Comparison of ENCODE assay signal across 26 cellular contexts in the genomic region with DNA sequence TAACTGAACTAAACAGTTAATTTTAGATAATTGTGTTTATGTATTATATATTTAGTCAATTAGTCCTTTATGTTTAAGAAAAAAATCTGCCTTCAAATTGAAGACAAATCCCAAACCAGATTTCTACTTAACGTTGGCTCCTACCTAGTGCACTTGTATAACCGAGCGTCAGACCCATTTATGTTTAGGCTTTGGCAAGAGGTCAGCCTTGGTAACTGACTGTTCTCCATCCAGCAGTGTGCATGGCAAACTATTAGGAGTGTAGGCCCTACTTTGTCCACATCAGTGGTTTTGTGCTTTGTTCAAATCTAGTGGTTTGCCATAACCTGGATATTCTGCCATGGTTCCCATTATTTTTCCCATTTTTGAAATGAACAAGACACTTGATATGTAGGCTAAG.
"Had no signal": no experiment of that assay in that cellular context is flagged by ENCODE, and none has a peak within 500 bp of the region (broad histone marks: within the 10 kb centered on the region; RNA-seq: fewer than 3 reads in every experiment).

No MANE protein-coding gene starts in this region.

- H3K4me3 ChIP-seq: stomach, suprapubic skin, testis, thoracic aorta, thyroid gland, tibial artery, tibial nerve, transverse colon, upper lobe of left lung, upper lobe of right lung, uterus, vagina had no signal

- ATAC-seq: stimulated activated effector memory CD8-positive, alpha-beta T cell treated with anti-CD3 and anti-CD28 coated beads, Interleukin-12 subunit alpha, Interleukin-12 subunit beta, amount 100 ng/mL, for 72 hours; stimulated activated memory B cell treated with anti-CD40 and anti-IgM and Interleukin-4, amounts not matched to agents 10 μg/mL and 1 μg/mL and 100 μg/mL, for 72 hours; stimulated activated naive B cell treated with anti-CD40 and anti-IgM and Interleukin-4, amounts not matched to agents 10 μg/mL and 1 μg/mL and 100 μg/mL, for 72 hours; stimulated activated naive CD8-positive, alpha-beta T cell treated with anti-CD3 and anti-CD28 coated beads, Interleukin-15, amount 100 ng/mL, for 72 hours; stimulated activated naive CD8-positive, alpha-beta T cell treated with anti-CD3 and anti-CD28 coated beads, Interleukin-15, Interleukin-2, amounts not matched to agents 100 U/mL and 50 U/mL, for 24 hours; upper lobe of right lung had no signal

- H3K27me3 ChIP-seq: stomach, suprapubic skin, testis, thyroid gland, tibial artery, tibial nerve, transverse colon, upper lobe of left lung, upper lobe of right lung, uterus, vagina had no signal

- H3K9me3 ChIP-seq: stomach, suprapubic skin, testis, thoracic aorta, thyroid gland, tibial artery, tibial nerve, transverse colon, upper lobe of left lung, upper lobe of right lung, uterus, vagina had no signal

- H3K27ac ChIP-seq: stomach, suprapubic skin, testis, thoracic aorta, thyroid gland, tibial artery, tibial nerve, transverse colon, upper lobe of left lung, upper lobe of right lung, uterus, vagina had no signal

- H3K36me3 ChIP-seq: uterus had no signal

- H3K4me1 ChIP-seq: suprapubic skin, testis, thyroid gland, tibial artery, tibial nerve, uterus, vagina had no signal

- DNase-seq: stimulated activated CD4-positive, alpha-beta T cell treated with anti-CD3 and anti-CD28 coated beads, Interleukin-2, amount 100 ng/mL, for 48 hours; stimulated activated CD4-positive, alpha-beta T cell treated with anti-CD3 and anti-CD28 coated beads, Interleukin-4, amount 100 ng/mL, for 1 hour; stimulated activated CD4-positive, alpha-beta T cell treated with anti-CD3 and anti-CD28 coated beads, Interleukin-4, amount 100 ng/mL, for 24 hours; stimulated activated CD4-positive, alpha-beta T cell treated with anti-CD3 and anti-CD28 coated beads, Interleukin-4, amount 100 ng/mL, for 4 hours; stimulated activated CD8-positive, alpha-beta memory T cell treated with anti-CD3 and anti-CD28 coated beads, Interleukin-4, amount 100 ng/mL, for 48 hours; stimulated activated naive B cell treated with anti-CD40 and anti-IgM and Interleukin-4, amounts not matched to agents 10 μg/mL and 1 μg/mL and 100 μg/mL, for 72 hours; stimulated activated naive CD4-positive, alpha-beta T cell; stimulated activated naive CD4-positive, alpha-beta T cell treated with Interleukin-2 at 50 U/mL for 16 hours; stimulated activated naive CD8-positive, alpha-beta T cell treated with anti-CD3 and anti-CD28 coated beads, Interleukin-15, amount 100 ng/mL, for 72 hours; stimulated activated naive CD8-positive, alpha-beta T cell treated with anti-CD3 and anti-CD28 coated beads, Interleukin-15, Interleukin-2, amounts not matched to agents 100 U/mL and 50 U/mL, for 24 hours; stomach; substantia nigra; testis; thyroid gland; tibial artery; transverse colon; trophoblast cell; upper lobe of right lung; uterus had no signal
